In the genomic region with DNA sequence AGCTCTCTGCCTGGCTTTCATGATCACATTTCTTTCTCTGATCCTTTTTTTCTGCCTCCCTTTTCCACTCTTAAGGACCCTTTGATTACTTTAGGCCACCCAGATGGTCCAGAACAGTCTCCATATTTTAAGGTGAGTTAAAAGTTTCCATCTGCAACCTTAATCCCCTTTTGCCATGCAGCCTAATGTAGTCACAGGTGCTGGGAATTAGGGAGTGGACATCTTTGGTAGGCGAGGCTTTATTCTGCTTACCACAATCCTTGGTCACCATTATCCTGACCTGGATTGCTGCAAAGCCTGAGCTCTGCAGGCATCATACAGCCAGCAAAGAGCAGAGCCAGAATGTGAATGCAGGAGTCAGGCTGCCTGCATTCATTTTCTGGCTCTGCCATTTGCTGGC, we compare ENCODE assay signal across 37 cellular contexts.
"Had no signal": no experiment of that assay in that cellular context is flagged by ENCODE, and none has a peak within 500 bp of the region (broad histone marks: within the 10 kb centered on the region; RNA-seq: fewer than 3 reads in every experiment).

No MANE protein-coding gene starts in this region.

- H3K36me3 ChIP-seq: adrenal gland, ascending aorta, brain microvascular endothelial cell, breast epithelium, cardiac muscle cell had no signal

- H3K4me1 ChIP-seq: adrenal gland, ascending aorta, body of pancreas, breast epithelium had no signal

- H3K27me3 ChIP-seq: adrenal gland, ascending aorta, body of pancreas, brain microvascular endothelial cell, breast epithelium, cardiac muscle cell had no signal

- H3K27ac ChIP-seq: adrenal gland, ascending aorta, body of pancreas, brain microvascular endothelial cell, breast epithelium, cardiac muscle cell had no signal

- H3K4me1 Mint-ChIP-seq: brain had no signal

- H3K9me3 ChIP-seq: breast epithelium had no signal

- H3K27ac Mint-ChIP-seq: activated naive CD4-positive, alpha-beta T cell treated with anti-CD3 and anti-CD28 coated beads for 36 hours; activated naive CD4-positive, alpha-beta T cell treated with anti-CD3 and anti-CD28 coated beads, Interleukin-2, amount 10 ng/mL, durations not matched to agents 7 days and 5 days; activated naive CD4-positive, alpha-beta T cell treated with anti-CD3 and anti-CD28 coated beads, Interleukin-2, amount 50 U/mL, for 24 hours; activated naive CD4-positive, alpha-beta T cell treated with anti-CD3 and anti-CD28 coated beads, Interleukin-2, amount 50 U/mL, for 72 hours; activated naive CD8-positive, alpha-beta T cell; activated naive CD8-positive, alpha-beta T cell treated with anti-CD3 and anti-CD28 coated beads for 36 hours; activated naive CD8-positive, alpha-beta T cell treated with anti-CD3 and anti-CD28 coated beads, Interleukin-2, amount 10 ng/mL, durations not matched to agents 7 days and 5 days; activated naive CD8-positive, alpha-beta T cell treated with anti-CD3 and anti-CD28 coated beads, Interleukin-2, amount 50 U/mL, for 24 hours; activated T-cell treated with anti-CD3 and anti-CD28 coated beads, Interleukin-2, amount 50 U/mL, for 24 hours; activated T-cell treated with anti-CD3 and anti-CD28 coated beads, Interleukin-2, amount 50 U/mL, for 72 hours; activated T-helper 1 cell treated with anti-CD3 and anti-CD28 coated beads, Interleukin-12 subunit alpha, Interleukin-12 subunit beta, Interleukin-2, Interleukin-4 antibody, amounts not matched to agents 30 ng/mL and 10 ng/mL and 1 ng/mL, durations not matched to agents 14 hours and 24 hours and 36 hours; activated T-helper 17 cell treated with anti-CD3 and anti-CD28 coated beads, Interleukin-2, amount 50 U/mL, for 72 hours; activated T-helper 2 cell treated with anti-CD3 and anti-CD28 coated beads, Interferon-gamma antibody, Interleukin-2, Interleukin-4, amounts not matched to agents 10 μg/mL and 5 μg/mL and 100 μg/mL, durations not matched to agents 14 hours and 24 hours and 36 hours; brain had no signal

- H3K9me3 Mint-ChIP-seq: central memory CD8-positive, alpha-beta T cell had no signal

- H3K4me3 ChIP-seq: adrenal gland, ascending aorta, body of pancreas, breast epithelium, cardiac muscle cell had no signal

- H3K4me3 Mint-ChIP-seq: activated naive CD4-positive, alpha-beta T cell treated with anti-CD3 and anti-CD28 coated beads for 36 hours; activated naive CD4-positive, alpha-beta T cell treated with anti-CD3 and anti-CD28 coated beads, Interleukin-2, amount 10 ng/mL, durations not matched to agents 7 days and 5 days; activated naive CD4-positive, alpha-beta T cell treated with anti-CD3 and anti-CD28 coated beads, Interleukin-2, amount 50 U/mL, for 24 hours; activated naive CD8-positive, alpha-beta T cell; activated naive CD8-positive, alpha-beta T cell treated with anti-CD3 and anti-CD28 coated beads for 36 hours; activated naive CD8-positive, alpha-beta T cell treated with anti-CD3 and anti-CD28 coated beads, Interleukin-2, amount 10 ng/mL, durations not matched to agents 7 days and 5 days; activated naive CD8-positive, alpha-beta T cell treated with anti-CD3 and anti-CD28 coated beads, Interleukin-2, amount 50 U/mL, for 24 hours; activated T-cell treated with anti-CD3 and anti-CD28 coated beads, Interleukin-2, amount 50 U/mL, for 24 hours; activated T-cell treated with anti-CD3 and anti-CD28 coated beads, Interleukin-2, amount 50 U/mL, for 4 hours; activated T-cell treated with anti-CD3 and anti-CD28 coated beads, Interleukin-2, amount 50 U/mL, for 72 hours; activated T-helper 1 cell treated with anti-CD3 and anti-CD28 coated beads, Interleukin-12 subunit alpha, Interleukin-12 subunit beta, Interleukin-2, Interleukin-4 antibody, amounts not matched to agents 30 ng/mL and 10 ng/mL and 1 ng/mL, durations not matched to agents 14 hours and 24 hours and 36 hours; activated T-helper 17 cell treated with anti-CD3 and anti-CD28 coated beads, Interleukin-2, amount 50 U/mL, for 72 hours; brain; central memory CD8-positive, alpha-beta T cell had no signal

- H3K36me3 Mint-ChIP-seq: brain had no signal

- DNase-seq: activated effector memory CD4-positive, alpha-beta T cell treated with anti-CD3 and anti-CD28 coated beads, Interleukin-2, amount 50 U/mL, for 16 hours; activated effector memory CD4-positive, alpha-beta T cell treated with Interleukin-2 at 50 U/mL for 16 hours; activated gamma-delta T cell; activated gamma-delta T cell treated with Interleukin-2 at 50 U/mL for 16 hours; activated naive CD4-positive, alpha-beta T cell; activated naive CD4-positive, alpha-beta T cell treated with anti-CD3 and anti-CD28 coated beads for 36 hours; activated naive CD4-positive, alpha-beta T cell treated with anti-CD3 and anti-CD28 coated beads, Interleukin-2, amount 10 ng/mL, durations not matched to agents 7 days and 5 days; activated naive CD4-positive, alpha-beta T cell treated with anti-CD3 and anti-CD28 coated beads, Interleukin-2, amount 50 U/mL, for 16 hours; activated naive CD4-positive, alpha-beta T cell treated with Interleukin-2 at 50 U/mL for 16 hours; activated naive CD8-positive, alpha-beta T cell treated with anti-CD3 and anti-CD28 coated beads for 36 hours; activated naive CD8-positive, alpha-beta T cell treated with anti-CD3 and anti-CD28 coated beads, Interleukin-2, amount 10 ng/mL, durations not matched to agents 7 days and 5 days; activated naive CD8-positive, alpha-beta T cell treated with anti-CD3 and anti-CD28 coated beads, Interleukin-2, amount 50 U/mL, for 24 hours; activated T-cell treated with anti-CD3 and anti-CD28 coated beads, Interleukin-2, amount 50 U/mL, for 24 hours; activated T-cell treated with anti-CD3 and anti-CD28 coated beads, Interleukin-2, amount 50 U/mL, for 4 hours; activated T-cell treated with anti-CD3 and anti-CD28 coated beads, Interleukin-2, amount 50 U/mL, for 48 hours; activated T-cell treated with anti-CD3 and anti-CD28 coated beads, Interleukin-2, amount 50 U/mL, for 72 hours; adrenal gland; amniotic stem cell; amygdala; anterior cingulate cortex; aorta; body of pancreas; brain microvascular endothelial cell; caudate nucleus; central memory CD4-positive, alpha-beta T cell; cerebellar nuclear complex had no signal

- H3K27me3 Mint-ChIP-seq: activated naive CD4-positive, alpha-beta T cell treated with anti-CD3 and anti-CD28 coated beads, Interleukin-2, amount 50 U/mL, for 24 hours; activated naive CD8-positive, alpha-beta T cell; activated naive CD8-positive, alpha-beta T cell treated with anti-CD3 and anti-CD28 coated beads for 36 hours; activated naive CD8-positive, alpha-beta T cell treated with anti-CD3 and anti-CD28 coated beads, Interleukin-2, amount 10 ng/mL, durations not matched to agents 7 days and 5 days; activated naive CD8-positive, alpha-beta T cell treated with anti-CD3 and anti-CD28 coated beads, Interleukin-2, amount 50 U/mL, for 24 hours; activated T-cell treated with anti-CD3 and anti-CD28 coated beads, Interleukin-2, amount 50 U/mL, for 24 hours; activated T-helper 17 cell treated with anti-CD3 and anti-CD28 coated beads, Interleukin-2, amount 50 U/mL, for 72 hours; central memory CD8-positive, alpha-beta T cell had no signal
